ENCODE assay signal across 9 cellular contexts in the genomic region with DNA sequence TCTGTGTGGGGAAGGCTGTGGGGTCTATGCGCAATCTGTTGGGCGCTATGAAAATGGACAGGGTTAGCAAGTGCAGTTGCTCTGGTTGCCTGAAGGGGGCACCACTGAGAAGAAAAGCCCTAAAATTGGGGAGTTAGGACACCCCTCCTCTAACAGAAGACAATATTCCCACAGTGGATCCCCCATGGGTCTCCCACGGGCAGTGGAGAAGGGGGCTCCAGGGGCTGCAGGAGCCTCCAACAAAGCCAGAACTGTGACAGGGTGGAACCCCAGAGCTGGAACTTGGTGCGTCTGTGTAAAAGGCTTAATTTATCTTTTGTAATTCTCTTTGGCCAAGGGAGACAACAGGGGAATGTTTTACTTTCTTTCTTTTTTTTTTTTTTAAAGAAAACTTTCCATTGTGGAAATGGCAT. TPM values are rescaled to one million over a fixed set of nuclear protein-coding genes. Genes with fewer than 3 reads are reported as not detected.
A peak's percentile ranks its signal among the peaks of the same experiment; 100 is the strongest.
DNase-seq lines count a peak whose midpoint lies in the region; ATAC-seq and TF ChIP-seq lines count a peak whose summit lies in the region.
"Had no signal": no experiment of that assay in that cellular context is flagged by ENCODE, and none has a peak within 500 bp of the region (broad histone marks: within the 10 kb centered on the region; RNA-seq: fewer than 3 reads in every experiment).

No MANE protein-coding gene starts in this region.

- H3K27me3 ChIP-seq in GM23338 (ENCODE audit: insufficient read depth): no peaks in the 10 kb centered on the region
- no peaks in the 10 kb centered on the region for H3K27me3 ChIP-seq in mammary epithelial cell (ENCODE audit: insufficient read depth, low read length)
- H3K27me3 ChIP-seq in mesendoderm (ENCODE audit: insufficient read depth, low read length, poor library complexity): no peaks in the 10 kb centered on the region

- no peak overlapping the region for H3K23ac ChIP-seq in mesendoderm (ENCODE audit: low read length)

- peak overlapping the region; percentile 48 for H3K4ac ChIP-seq in mesendoderm (ENCODE audit: low read depth, low read length)

- H4K8ac ChIP-seq in mesendoderm (ENCODE audit: low read depth, low read length): no peak overlapping the region

- H2BK120ac ChIP-seq in mesendoderm (ENCODE audit: low read depth, low read length): no peak overlapping the region

- intact Hi-C loops in mammary epithelial cell (cut with micrococcal nuclease): loop anchor here (1.0 to 10.0 kb wide), 2 partner anchors 169 to 576 kb away; no protein-coding TSS in a partner anchor

- no peak overlapping the region for H2AK5ac ChIP-seq in mesendoderm (ENCODE audit: low read length)

- H3K4me1 ChIP-seq in GM23338 (ENCODE audit: insufficient read depth): no peaks in the 10 kb centered on the region; the same call in 1 of the 2 replicates
- no peaks in the 10 kb centered on the region for H3K4me1 ChIP-seq in mammary epithelial cell (ENCODE audit: insufficient read depth, low read length)
- peaks cover 2% of the 10 kb centered on the region for H3K4me1 ChIP-seq in mesendoderm (ENCODE audit: control insufficient read depth, low read depth, low read length)

- H3K79me1 ChIP-seq in mesendoderm (ENCODE audit: low read length): no peaks in the 10 kb centered on the region

- H3K27ac Mint-ChIP-seq in GM23338: no peak overlapping the region
- no peak overlapping the region for H3K27ac Mint-ChIP-seq in stimulated activated naive CD8-positive, alpha-beta T cell treated with anti-CD3 and anti-CD28 coated beads, Interleukin-15, amount 100 ng/mL, for 72 hours
- H3K27ac Mint-ChIP-seq: memory B cell had no signal

- no peaks in the 10 kb centered on the region for H3F3A ChIP-seq in GM23338 (replicated peaks; ENCODE audit: low read depth)

- H3K9ac ChIP-seq in mammary epithelial cell (ENCODE audit: insufficient read depth, low read length): no peak overlapping the region
- no peak overlapping the region for H3K9ac ChIP-seq in mesendoderm (ENCODE audit: low read length)

- H3K27me3 Mint-ChIP-seq in GM23338 (ENCODE audit: insufficient read depth, low read depth, poor library complexity): peaks cover 7% of the 10 kb centered on the region
- peaks cover 24% of the 10 kb centered on the region for H3K27me3 Mint-ChIP-seq in stimulated activated naive CD8-positive, alpha-beta T cell treated with anti-CD3 and anti-CD28 coated beads, Interleukin-15, amount 100 ng/mL, for 72 hours

- TF ChIP-seq CTCF in AG09309 (IDR thresholded peaks at IDR 0.05; ENCODE audit: control insufficient read depth, insufficient read depth, low read depth, low read length, missing control alignments) (peak; percentile 85), GM23338 (conservative IDR thresholded peaks at IDR 0.05; ENCODE audit: low read depth in 2 of 2) (peak; percentile 79 to 94), mammary epithelial cell (conservative IDR thresholded peaks at IDR 0.05 in 1 of 2, IDR thresholded peaks at IDR 0.05 in 1 of 2; ENCODE audit: extremely low read depth in 1 of 2, insufficient read depth in 1 of 2, low read depth in 1 of 2, low read length in 2 of 2) (peak; percentile 83 to 87)

- no peak overlapping the region for H3K4me2 ChIP-seq in GM23338
- H3K4me2 ChIP-seq in mammary epithelial cell (ENCODE audit: insufficient read depth, low read depth, low read length): no peak overlapping the region
- no peak overlapping the region for H3K4me2 ChIP-seq in mesendoderm (ENCODE audit: low read length)

- no peaks in the 10 kb centered on the region for H3K9me3 ChIP-seq in mammary epithelial cell (replicated peaks; ENCODE audit: insufficient read depth, low read length)

- H2AFZ ChIP-seq in GM23338: no peak overlapping the region
- no peak overlapping the region for H2AFZ ChIP-seq in mammary epithelial cell (ENCODE audit: low read depth, low read length)

- H3K27ac ChIP-seq in GM23338 (ENCODE audit: low read depth) (no peak overlapping the region), mammary epithelial cell (ENCODE audit: insufficient read depth, low read depth, low read length) (no peak overlapping the region), mesendoderm (ENCODE audit: low read depth, low read length) (no peak overlapping the region)

- in situ Hi-C loops in mammary epithelial cell (cut with MboI; ENCODE audit: low sequenced_read_pairs in 2 of 2): loop anchor here in 1 of 2 donors (10.0 kb wide), 1 partner anchor 126 kb away; no protein-coding TSS in a partner anchor

- H3K56ac ChIP-seq in mesendoderm (ENCODE audit: low read length): no peak overlapping the region

- no peak overlapping the region for H4K5ac ChIP-seq in mesendoderm (ENCODE audit: low read length)

- WGBS in mammary epithelial cell (ENCODE audit: low coverage, missing lambda C conversion rate): 60% methylated on average over 4 of the region's 4 CpGs
- no CpG with 5 or more reads among the region's 4 CpGs for WGBS in mesendoderm (ENCODE audit: extremely low coverage, insufficient coverage, low lambda C conversion rate)

- ATAC-seq in GM23338: peak; percentile 72
- no peak for ATAC-seq in HG03571 (IDR thresholded peaks at IDR 0.05; ENCODE audit: unreplicated experiment)
- ATAC-seq in HG03378 (IDR thresholded peaks at IDR 0.05; ENCODE audit: unreplicated experiment): no peak
- no peak for ATAC-seq in stimulated activated naive CD8-positive, alpha-beta T cell treated with anti-CD3 and anti-CD28 coated beads, Interleukin-15, amount 100 ng/mL, for 72 hours

- H3K79me2 ChIP-seq in GM23338 (replicated peaks; ENCODE audit: insufficient read depth) (no peaks in the 10 kb centered on the region), mammary epithelial cell (ENCODE audit: insufficient read depth, low read length) (no peaks in the 10 kb centered on the region), mesendoderm (ENCODE audit: control insufficient read depth, insufficient read depth, low read length) (no peaks in the 10 kb centered on the region)

- H4K20me1 ChIP-seq in GM23338 (replicated peaks; ENCODE audit: insufficient read depth): no peaks in the 10 kb centered on the region
- no peaks in the 10 kb centered on the region for H4K20me1 ChIP-seq in mammary epithelial cell (ENCODE audit: insufficient read depth, low read length)

- no peak overlapping the region for H3K4me3 ChIP-seq in AG09309 (ENCODE audit: control insufficient read depth, low read depth, low read length)
- H3K4me3 ChIP-seq in GM23338: no peak overlapping the region
- H3K4me3 ChIP-seq in mammary epithelial cell (replicated peaks in 1 of 3; ENCODE audit: insufficient read depth in 1 of 3, low read depth in 2 of 3, low read length in 3 of 3): no peak overlapping the region
- H3K4me3 ChIP-seq in mesendoderm (ENCODE audit: low read length): no peak overlapping the region

- CTCF ChIA-PET in mammary epithelial cell (lab: Charles Lee; ENCODE audit: low non-redundant PET): interaction anchor here (0.8 kb wide), 1 partner anchor 12 kb away, joined by 5 read pairs; no protein-coding TSS in a partner anchor

- no peak overlapping the region for H3K18ac ChIP-seq in mesendoderm (ENCODE audit: low read length)

- no peaks in the 10 kb centered on the region for H3K9me3 Mint-ChIP-seq in GM23338
- H3K9me3 Mint-ChIP-seq in stimulated activated naive CD8-positive, alpha-beta T cell treated with anti-CD3 and anti-CD28 coated beads, Interleukin-15, amount 100 ng/mL, for 72 hours: peaks cover 0 to 1% of the 10 kb centered on the region in 2 donors

- no peaks in the 10 kb centered on the region for H3K36me3 Mint-ChIP-seq in GM23338 (ENCODE audit: low read depth)
- H3K36me3 Mint-ChIP-seq: memory B cell had no signal

- no peaks in the 10 kb centered on the region for H3K36me3 ChIP-seq in GM23338 (ENCODE audit: insufficient read depth)
- H3K36me3 ChIP-seq in mammary epithelial cell (ENCODE audit: insufficient read depth, low read length): no peaks in the 10 kb centered on the region
- H3K36me3 ChIP-seq in mesendoderm (ENCODE audit: control insufficient read depth, insufficient read depth, low read length): no peaks in the 10 kb centered on the region

- H3K4me3 Mint-ChIP-seq in GM23338: no peak overlapping the region
- no peak overlapping the region for H3K4me3 Mint-ChIP-seq in stimulated activated naive CD8-positive, alpha-beta T cell treated with anti-CD3 and anti-CD28 coated beads, Interleukin-15, amount 100 ng/mL, for 72 hours
- H3K4me3 Mint-ChIP-seq: memory B cell had no signal

- no TSS peak for BruUV-seq in mammary epithelial cell (replicated peaks; lab: Mats Ljungman, UMichigan)

- H3K4me1 Mint-ChIP-seq in GM23338: peaks cover 5% of the 10 kb centered on the region; the same call in 1 of the 3 replicates
- peaks cover 6% of the 10 kb centered on the region for H3K4me1 Mint-ChIP-seq in stimulated activated naive CD8-positive, alpha-beta T cell treated with anti-CD3 and anti-CD28 coated beads, Interleukin-15, amount 100 ng/mL, for 72 hours
- H3K4me1 Mint-ChIP-seq: memory B cell had no signal

- dilution Hi-C loops in mammary epithelial cell (cut with HindIII; ENCODE audit: low sequenced_read_pairs): no loop called here

- no peaks in the 10 kb centered on the region; the same call in 1 of the 2 replicates for H3K9me2 ChIP-seq in GM23338 (ENCODE audit: insufficient read depth)

- no peak overlapping the region for H2BK15ac ChIP-seq in mesendoderm (replicated peaks; ENCODE audit: low read depth)

- DNase-seq in AG09309 (ENCODE audit: low read depth) (no peak), GM23338 (ENCODE audit: low spot score) (peak; percentile 45), mammary epithelial cell (no peak), mesendoderm (no peak), DMS153 treated with DMSO at 0.1 percent for 48 hours (lab: John Stamatoyannopoulos, UW; ENCODE audit: unreplicated experiment) (no peak)
- no peak for DNase-seq in stimulated activated naive CD8-positive, alpha-beta T cell treated with anti-CD3 and anti-CD28 coated beads, Interleukin-15, amount 100 ng/mL, for 72 hours

- no peak overlapping the region for H2BK5ac ChIP-seq in mesendoderm (ENCODE audit: low read length)

TF ChIP-seq in GM23338, 12 proteins besides CTCF, POLR2A, EP300 and RAD21:
- TF ChIP-seq ZNF331 (CRISPR knock-in tag; IDR thresholded peaks at IDR 0.05; ENCODE audit: low read depth) (no peak), STAT1 (IDR thresholded peaks at IDR 0.05; ENCODE audit: unreplicated experiment) (no peak), ETS1 (IDR thresholded peaks at IDR 0.05) (no peak)

RNA-seq across cellular contexts. Expression of gene COL13A1, which starts 12.5 kb away (rescaled TPM):
- 7.1 and 8.6 TPM in 2 replicates for total RNA-seq in GM23338 (2014; rRNA removed; shearing (Covaris generic))
- polyA plus RNA-seq in GM23338 (2016; fragmentation: Nextera tagmentation; extraction: Ambion mirVana) (5.1 and 5.2 TPM in 2 replicates), mammary epithelial cell (5.4 TPM)
- 1 to 10 TPM; 1.3 to 8.8 TPM for total RNA-seq in mammary epithelial cell
- polyA minus RNA-seq in mammary epithelial cell: 0.21 TPM
- polyA plus RNA-seq in mesendoderm (2013, experiment 1 of 2): 14.4 TPM
- 14.6 TPM for polyA plus RNA-seq in mesendoderm (2013, experiment 2 of 2)
